In genomic region chr1:161198877-161199431, GRCh38 we compare ENCODE assay signal across 8 cellular contexts. TPM values are rescaled to one million over a fixed set of nuclear protein-coding genes. Genes with fewer than 3 reads are reported as not detected.
DNase-seq lines count a peak whose midpoint lies in the region; ATAC-seq and TF ChIP-seq lines count a peak whose summit lies in the region.

Gene ADAMTS4 (minus strand): TSS chr1:161199054. CDS start chr1:161198627, 427 bp downstream.

- H3K27me3 ChIP-seq in BLaER1 (no peaks in the 10 kb centered on the region), SJCRH30 (no peaks in the 10 kb centered on the region)

- H3K36me3 ChIP-seq in BLaER1 = peaks cover 7% of the 10 kb centered on the region
- H3K36me3 ChIP-seq in SJCRH30 = peaks cover 8% of the 10 kb centered on the region

- no peak within 1 kb of the TSS for H3K9ac ChIP-seq in BLaER1

- H3K27ac ChIP-seq in BLaER1 (no peak within 1 kb of the TSS), SJCRH30 (peak within 1 kb of the TSS; percentile 93)

- peaks cover 56 to 64% of the 10 kb centered on the region in 2 donors for H3K4me1 Mint-ChIP-seq in natural killer cell treated with Interleukin-12 subunit alpha and Interleukin-12 subunit beta and Interleukin-15 and Interleukin-18, amount 100 ng/mL, for 72 hours (ENCODE audit: low read depth in 2 of 2)

- no peaks in the 10 kb centered on the region for H4K20me1 ChIP-seq in BLaER1

- peaks cover 93% of the 10 kb centered on the region for H3K4me1 ChIP-seq in BLaER1
- H3K4me1 ChIP-seq in SJCRH30 = peaks cover 26% of the 10 kb centered on the region

- peak within 1 kb of the TSS; percentile 88 for H3K4me2 ChIP-seq in BLaER1

- H3K9me3 ChIP-seq in BLaER1 (no peaks in the 10 kb centered on the region), SJCRH30 (replicated peaks) (no peaks in the 10 kb centered on the region)

- peak within 1 kb of the TSS; percentile 92 to 96 for H3K27ac Mint-ChIP-seq in natural killer cell treated with Interleukin-12 subunit alpha and Interleukin-12 subunit beta and Interleukin-15 and Interleukin-18, amount 100 ng/mL, for 72 hours

- H3K4me3 Mint-ChIP-seq in natural killer cell treated with Interleukin-12 subunit alpha and Interleukin-12 subunit beta and Interleukin-15 and Interleukin-18, amount 100 ng/mL, for 72 hours = peak within 1 kb of the TSS; percentile 92

- H3K4me3 ChIP-seq in BLaER1 (no peak within 1 kb of the TSS), SJCRH30 (peak within 1 kb of the TSS; percentile 57), fibroblast of mammary gland (ENCODE audit: control insufficient read depth, low read depth, low read length) (peak within 1 kb of the TSS; percentile 85)

- ATAC-seq in natural killer cell treated with Interleukin-12 subunit alpha and Interleukin-12 subunit beta and Interleukin-15 and Interleukin-18, amount 100 ng/mL, for 72 hours = no peak
- no peak for ATAC-seq in GM18520 (IDR thresholded peaks at IDR 0.05; ENCODE audit: unreplicated experiment)

- H3K9me3 Mint-ChIP-seq in natural killer cell treated with Interleukin-12 subunit alpha and Interleukin-12 subunit beta and Interleukin-15 and Interleukin-18, amount 100 ng/mL, for 72 hours = no peaks in the 10 kb centered on the region

- in situ Hi-C loops in ACHN (cut with HindIII; ENCODE audit: low pct_ligation_motif_present, low pct_unique_long_range_greater_than_20kb, low sequenced_read_pairs) = no loop called here

- peak; percentile 97 to 98 for DNase-seq in SJCRH30
- peak; percentile 98 for DNase-seq in fibroblast of mammary gland (ENCODE audit: low read depth)
- peak; percentile 15 for DNase-seq in natural killer cell treated with Interleukin-12 subunit alpha and Interleukin-12 subunit beta and Interleukin-15 and Interleukin-18, amount 100 ng/mL, for 72 hours (ENCODE audit: low spot score)
- DNase-seq in NCI-H1436 (lab: John Stamatoyannopoulos, UW) = no peak
- no peak for DNase-seq in ACHN
- no peak for DNase-seq in NCI-H226

- TF ChIP-seq CTCF in fibroblast of mammary gland (conservative IDR thresholded peaks at IDR 0.05; ENCODE audit: control insufficient read depth, insufficient read depth, low read depth, low read length) = no peak

- H3K36me3 Mint-ChIP-seq in natural killer cell treated with Interleukin-12 subunit alpha and Interleukin-12 subunit beta and Interleukin-15 and Interleukin-18, amount 100 ng/mL, for 72 hours = peaks cover under 1% of the 10 kb centered on the region

- no peaks in the 10 kb centered on the region for H3K27me3 Mint-ChIP-seq in natural killer cell treated with Interleukin-12 subunit alpha and Interleukin-12 subunit beta and Interleukin-15 and Interleukin-18, amount 100 ng/mL, for 72 hours

RNA-seq across cellular contexts. Expression of gene ADAMTS4, which starts in this region (rescaled TPM):
- 9.6 and 11.0 TPM in 2 replicates for total RNA-seq in SJCRH30 (2014; rRNA removed; shearing (Covaris generic))
- under 1 TPM; 0.43 to 0.89 TPM for total RNA-seq in natural killer cell treated with Interleukin-12 subunit alpha and Interleukin-12 subunit beta and Interleukin-15 and Interleukin-18, amount 100 ng/mL, for 72 hours

Comparison
In these comparisons a context has a peak if more than half of its experiments do, and no peak if none do; other contexts are left out.
1. Peak in DNase-seq in natural killer cell treated with Interleukin-12 subunit alpha and Interleukin-12 subunit beta and Interleukin-15 and Interleukin-18, amount 100 ng/mL, for 72 hours; RNA of the gene not detected or under 1 TPM.
2. DNase-seq: peak in SJCRH30 (2 of 2) and fibroblast of mammary gland (single experiment); none in NCI-H1436 (single experiment), ACHN (single experiment) and NCI-H226 (single experiment).